24 cellular contexts compared by ENCODE assay signal in the genomic region with DNA sequence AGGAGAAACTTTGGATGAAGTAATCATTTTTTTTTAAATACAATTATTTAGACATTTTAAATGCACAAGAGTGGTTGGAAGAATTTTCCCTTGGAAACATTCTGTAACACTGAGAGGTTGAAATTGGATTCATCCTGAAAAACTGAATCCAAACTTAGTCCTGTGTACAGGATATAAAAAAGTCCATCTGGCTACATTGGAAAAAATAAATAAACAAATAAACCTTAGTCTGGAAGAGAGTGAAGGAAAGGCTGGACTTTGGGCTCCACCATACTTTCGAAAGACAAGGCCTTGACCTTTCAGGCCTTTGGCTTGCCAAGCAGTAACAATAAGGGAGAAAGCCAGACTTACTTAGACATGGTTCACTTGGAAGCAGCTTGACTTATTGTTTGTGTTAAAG.
"Had no signal": no experiment of that assay in that cellular context is flagged by ENCODE, and none has a peak within 500 bp of the region (broad histone marks: within the 10 kb centered on the region; RNA-seq: fewer than 3 reads in every experiment).

No MANE protein-coding gene starts in this region.

- H3K4me1 ChIP-seq: lower lobe of right lung, pancreas, prostate gland, spleen, suprapubic skin, uterus had no signal

- H3K4me3 ChIP-seq: heart right ventricle, lower lobe of right lung, pancreas, prostate gland, sigmoid colon, spleen, suprapubic skin, tibial nerve, uterus had no signal

- ATAC-seq: left colon; lower lobe of right lung; naive thymus-derived CD8-positive, alpha-beta T cell; pancreas; stimulated activated effector memory CD8-positive, alpha-beta T cell treated with anti-CD3 and anti-CD28 coated beads, Interleukin-12 subunit alpha, Interleukin-12 subunit beta, amount 100 ng/mL, for 72 hours had no signal

- H3K27me3 ChIP-seq: heart right ventricle, pancreas, sigmoid colon, spleen, suprapubic skin, tibial nerve, uterus had no signal

- H3K9me3 ChIP-seq: lower lobe of right lung, pancreas, prostate gland, sigmoid colon, spleen, suprapubic skin, tibial nerve, uterus had no signal

- DNase-seq: heart right ventricle; hypothalamus; immature natural killer cell; kidney; left colon; lower lobe of right lung; mammary epithelial cell; mesenchymal stem cell; naive thymus-derived CD8-positive, alpha-beta T cell; nucleus accumbens; pancreas; posterior cingulate gyrus; retina; right cardiac atrium; sigmoid colon; small intestine; spleen; stimulated activated CD4-positive, alpha-beta T cell treated with anti-CD3 and anti-CD28 coated beads, Interleukin-4, amount 100 ng/mL, for 24 hours; stimulated activated naive CD4-positive, alpha-beta T cell; uterus had no signal

- H3K36me3 ChIP-seq: heart right ventricle, lower lobe of right lung, pancreas, prostate gland, sigmoid colon, spleen, suprapubic skin, tibial nerve, uterus had no signal

- H3K27ac ChIP-seq: lower lobe of right lung, pancreas, prostate gland, sigmoid colon, suprapubic skin had no signal
